Comparison of ENCODE assay signal across 9 cellular contexts in genomic region chr18:23438608-23439366, GRCh38. TPM values are rescaled to one million over a fixed set of nuclear protein-coding genes. Genes with fewer than 3 reads are reported as not detected.
DNase-seq lines count a peak whose midpoint lies in the region; ATAC-seq and TF ChIP-seq lines count a peak whose summit lies in the region.
"Had no signal": no experiment of that assay in that cellular context is flagged by ENCODE, and none has a peak within 500 bp of the region (broad histone marks: within the 10 kb centered on the region; RNA-seq: fewer than 3 reads in every experiment).

No MANE protein-coding gene starts in this region.

- no peak for TF ChIP-seq POLR2A in breast epithelium (IDR thresholded peaks at IDR 0.05)
- TF ChIP-seq POLR2A in GM18505 (IDR thresholded peaks at IDR 0.05; ENCODE audit: borderline replicate concordance, extremely low read depth, insufficient read depth, insufficient read length): no peak

- peaks cover 8% of the 10 kb centered on the region for H3K4me1 ChIP-seq in CD8-positive, alpha-beta memory T cell (ENCODE audit: insufficient read depth, low read length)
- H3K4me1 ChIP-seq in Loucy (ENCODE audit: insufficient read depth, low read length, poor library complexity, severe bottlenecking) (peaks cover 16% of the 10 kb centered on the region), breast epithelium (no peaks in the 10 kb centered on the region), neuron (ENCODE audit: insufficient read depth, low read length) (peaks cover 4% of the 10 kb centered on the region)

- peak overlapping the region; percentile 21 for H3K27ac ChIP-seq in CD8-positive, alpha-beta memory T cell (ENCODE audit: low read depth, low read length)
- H3K27ac ChIP-seq in breast epithelium: no peak overlapping the region

- TF ChIP-seq CTCF in Loucy (conservative IDR thresholded peaks at IDR 0.05; ENCODE audit: low read length) (no peak), breast epithelium (IDR thresholded peaks at IDR 0.05) (no peak)

- peak overlapping the region; percentile 78 for H3K4me2 ChIP-seq in Loucy (ENCODE audit: low read depth, low read length, poor library complexity, severe bottlenecking)

- no peaks in the 10 kb centered on the region for H3F3A ChIP-seq in Loucy (ENCODE audit: low read depth)

- intact Hi-C loops in breast epithelium (cut with DNase I; ENCODE audit: low total_unique reads): no loop called here

- no peaks in the 10 kb centered on the region for H3K9me2 ChIP-seq in Loucy (replicated peaks; ENCODE audit: low read depth, low read length)

- H3K79me2 ChIP-seq in Loucy (ENCODE audit: insufficient read depth, low read length): no peaks in the 10 kb centered on the region

- H3K9ac ChIP-seq in Loucy (ENCODE audit: low read depth, low read length, poor library complexity, severe bottlenecking): peak overlapping the region; percentile 64

- POLR2A ChIA-PET in CD8-positive, alpha-beta memory T cell (lab: Charles Lee): no interaction called here

- H3K36me3 ChIP-seq in CD8-positive, alpha-beta memory T cell (ENCODE audit: insufficient read depth, low read length): no peaks in the 10 kb centered on the region
- no peaks in the 10 kb centered on the region for H3K36me3 ChIP-seq in Loucy (ENCODE audit: insufficient read depth, low read length)
- no peaks in the 10 kb centered on the region for H3K36me3 ChIP-seq in breast epithelium
- H3K36me3 ChIP-seq in neuron (ENCODE audit: insufficient read depth, low read length): no peaks in the 10 kb centered on the region

- no peaks in the 10 kb centered on the region for H3K27me3 ChIP-seq in CD8-positive, alpha-beta memory T cell (ENCODE audit: insufficient read depth, low read length, poor library complexity, severe bottlenecking)
- H3K27me3 ChIP-seq in Loucy (ENCODE audit: insufficient read depth, low read length, poor library complexity, severe bottlenecking) (no peaks in the 10 kb centered on the region), breast epithelium (no peaks in the 10 kb centered on the region), neuron (ENCODE audit: insufficient read depth, low read length) (peaks cover 2% of the 10 kb centered on the region)

- peak overlapping the region in 2 of 8 donors; percentile 18 to 78 for H3K27ac Mint-ChIP-seq in CD8-positive, alpha-beta memory T cell

- H3K36me3 Mint-ChIP-seq in CD8-positive, alpha-beta memory T cell: peaks cover 0 to 3% (median 3%) of the 10 kb centered on the region in 3 donors

- CTCF ChIA-PET in CD8-positive, alpha-beta memory T cell (lab: Charles Lee): no interaction called here

- H3K4me3 Mint-ChIP-seq in CD8-positive, alpha-beta memory T cell: peak overlapping the region; percentile 72 to 92 (median 89)

- ATAC-seq in HG03378 (IDR thresholded peaks at IDR 0.05; ENCODE audit: unreplicated experiment) (no peak), GM18505 (IDR thresholded peaks at IDR 0.05; ENCODE audit: unreplicated experiment) (no peak), GM21717 (IDR thresholded peaks at IDR 0.05; ENCODE audit: unreplicated experiment) (no peak)

- H4K20me1 ChIP-seq in Loucy (ENCODE audit: insufficient read depth, low read length, poor library complexity, severe bottlenecking): no peaks in the 10 kb centered on the region

- H3K9me3 ChIP-seq in CD8-positive, alpha-beta memory T cell (ENCODE audit: low read length): no peaks in the 10 kb centered on the region
- no peaks in the 10 kb centered on the region for H3K9me3 ChIP-seq in Loucy (ENCODE audit: insufficient read depth, low read depth, low read length)
- H3K9me3 ChIP-seq in breast epithelium: no peaks in the 10 kb centered on the region
- H3K9me3 ChIP-seq in neuron (ENCODE audit: low read length): no peaks in the 10 kb centered on the region

- peak overlapping the region; percentile 18 for H3K4me3 ChIP-seq in CD8-positive, alpha-beta memory T cell (ENCODE audit: low read length)
- H3K4me3 ChIP-seq in Loucy (ENCODE audit: low read length, poor library complexity, severe bottlenecking) (peak overlapping the region; percentile 85), breast epithelium (peak overlapping the region in 2 of 3 donors; percentile 78 to 80), neuron (ENCODE audit: low read length) (no peak overlapping the region)

- peak overlapping the region; percentile 99 for H2AFZ ChIP-seq in Loucy (ENCODE audit: low read length)
- peak overlapping the region; percentile 83 for H2AFZ ChIP-seq in neuron (ENCODE audit: low read depth, low read length)

- no peaks in the 10 kb centered on the region for H3K9me3 Mint-ChIP-seq in CD8-positive, alpha-beta memory T cell

- H3K27me3 Mint-ChIP-seq in CD8-positive, alpha-beta memory T cell: peaks cover 1 to 4% of the 10 kb centered on the region in 2 donors

- H3K4me1 Mint-ChIP-seq in CD8-positive, alpha-beta memory T cell: peaks cover 13 to 26% (median 21%) of the 10 kb centered on the region in 3 donors

- DNase-seq in CD8-positive, alpha-beta memory T cell: no peak
- DNase-seq in breast epithelium (ENCODE audit: low spot score in 2 of 2): no peak
- DNase-seq in NCI-H2227 (lab: John Stamatoyannopoulos, UW; ENCODE audit: unreplicated experiment): no peak
- DNase-seq: small intestine had no signal

RNA-seq across cellular contexts. Expression of gene RIOK3, which starts 14.3 kb away (rescaled TPM):
- 10 to 100 TPM; 55.3 to 56.4 TPM for total RNA-seq in CD8-positive, alpha-beta memory T cell
- 41.6 TPM for polyA plus RNA-seq in CD8-positive, alpha-beta memory T cell
- total RNA-seq in breast epithelium: 10 to 100 TPM; 61.6 to 80.8 (median 74.3) TPM
